In the genomic region with DNA sequence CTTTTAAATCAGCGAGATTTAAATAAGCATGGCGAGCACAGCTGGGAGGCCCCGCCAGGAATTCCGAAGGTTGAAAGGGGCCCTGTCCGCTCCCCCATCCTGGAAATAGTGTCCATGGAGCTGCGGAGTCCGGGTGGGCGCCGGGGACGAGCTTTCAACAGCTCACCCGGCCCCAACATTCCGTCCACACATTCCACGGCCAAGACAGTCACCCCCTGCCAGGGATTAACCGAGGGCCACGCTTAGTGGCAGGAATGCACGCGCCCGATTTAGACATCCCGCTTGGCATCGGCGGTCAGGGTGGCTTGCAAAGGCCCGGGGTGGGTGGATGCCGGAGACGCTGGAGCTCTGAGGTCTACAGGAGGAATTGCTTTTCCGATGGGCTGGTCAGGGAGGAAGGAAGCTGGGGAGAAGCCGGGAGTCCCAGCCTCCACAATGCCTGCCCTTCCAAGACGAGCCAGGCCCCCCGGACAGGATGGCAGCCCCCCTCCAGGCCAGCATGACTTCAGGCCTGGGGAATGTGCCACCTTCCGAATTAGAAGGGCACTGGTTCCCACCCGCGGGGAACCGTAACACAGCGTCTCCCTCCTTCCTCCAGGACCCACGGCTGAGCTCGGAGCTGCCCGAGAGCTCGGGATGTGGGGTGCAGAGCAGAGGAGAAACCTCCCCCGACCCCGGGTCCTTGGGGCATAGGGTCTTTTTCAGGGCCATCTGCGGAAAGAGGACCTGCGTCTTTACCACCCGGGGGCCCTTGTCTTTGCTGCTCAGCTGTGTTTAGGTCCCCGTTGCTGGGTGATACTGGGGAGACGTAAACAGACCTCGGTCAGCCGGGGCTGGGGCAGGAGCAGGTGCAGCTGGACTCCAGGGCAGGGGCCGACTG, we compare ENCODE assay signal across 13 cellular contexts. TPM values are rescaled to one million over a fixed set of nuclear protein-coding genes. Genes with fewer than 3 reads are reported as not detected.
DNase-seq lines count a peak whose midpoint lies in the region; ATAC-seq and TF ChIP-seq lines count a peak whose summit lies in the region.
"Had no signal": no experiment of that assay in that cellular context is flagged by ENCODE, and none has a peak within 500 bp of the region (broad histone marks: within the 10 kb centered on the region; RNA-seq: fewer than 3 reads in every experiment).

No MANE protein-coding gene starts in this region.

- no peak overlapping the region for H2AFZ ChIP-seq in SK-N-SH (ENCODE audit: low read depth)

- 59% methylated on average over 19 of the region's 47 CpGs for WGBS in SK-N-SH (ENCODE audit: low lambda C conversion rate)

- H3K9me3 ChIP-seq in SK-N-SH, result no peaks in the 10 kb centered on the region
- H3K9me3 ChIP-seq in cardiac muscle cell (ENCODE audit: low read depth), result no peaks in the 10 kb centered on the region
- H3K9me3 ChIP-seq: colonic mucosa had no signal

- no peaks in the 10 kb centered on the region for H3K9me3 Mint-ChIP-seq in neural crest cell
- peaks cover 8% of the 10 kb centered on the region for H3K9me3 Mint-ChIP-seq in activated T-helper 2 cell treated with anti-CD3 and anti-CD28 coated beads, Interferon-gamma antibody, Interleukin-2, Interleukin-4, amounts not matched to agents 10 μg/mL and 5 μg/mL and 100 μg/mL, durations not matched to agents 14 hours and 24 hours and 36 hours

- no peaks in the 10 kb centered on the region for H3K79me2 ChIP-seq in SK-N-SH (ENCODE audit: insufficient read depth)

- TF ChIP-seq EP300 in SK-N-SH (IDR thresholded peaks at IDR 0.05; ENCODE audit: borderline replicate concordance in 1 of 2, low read depth in 1 of 2, low read length in 1 of 2), result no peak

- ATAC-seq in GM18502 (IDR thresholded peaks at IDR 0.05; ENCODE audit: poor library complexity, unreplicated experiment), result no peak
- ATAC-seq: left lobe of liver had no signal

- intact Hi-C loops in activated T-helper 2 cell treated with anti-CD3 and anti-CD28 coated beads, Interferon-gamma antibody, Interleukin-2, Interleukin-4, amounts not matched to agents 10 μg/mL and 5 μg/mL and 100 μg/mL, durations not matched to agents 14 hours and 24 hours and 36 hours (cut with micrococcal nuclease), result no loop called here

- H3K4me2 ChIP-seq in SK-N-SH, result no peak overlapping the region

- H3K27ac Mint-ChIP-seq in neural crest cell (ENCODE audit: unreplicated experiment), result peak overlapping the region; percentile 62
- H3K27ac Mint-ChIP-seq in activated T-helper 2 cell treated with anti-CD3 and anti-CD28 coated beads, Interferon-gamma antibody, Interleukin-2, Interleukin-4, amounts not matched to agents 10 μg/mL and 5 μg/mL and 100 μg/mL, durations not matched to agents 14 hours and 24 hours and 36 hours, result no peak overlapping the region
- H3K27ac Mint-ChIP-seq: T-helper 2 cell treated with Interferon-gamma antibody and Interleukin-4, amounts not matched to agents 5 μg/mL and 100 μg/mL, for 36 hours had no signal

- peaks cover 12% of the 10 kb centered on the region for H3K27me3 Mint-ChIP-seq in neural crest cell (ENCODE audit: low read depth)
- H3K27me3 Mint-ChIP-seq in activated T-helper 2 cell treated with anti-CD3 and anti-CD28 coated beads, Interferon-gamma antibody, Interleukin-2, Interleukin-4, amounts not matched to agents 10 μg/mL and 5 μg/mL and 100 μg/mL, durations not matched to agents 14 hours and 24 hours and 36 hours (ENCODE audit: low read depth), result no peaks in the 10 kb centered on the region

- DNase-seq in AG08395 (ENCODE audit: low spot score), result peak; percentile 20
- DNase-seq in SK-N-SH, result no peak
- DNase-seq in cardiac muscle cell (ENCODE audit: low read depth in 1 of 2, low spot score in 1 of 2), result peak; percentile 37 to 69
- DNase-seq in neural crest cell (ENCODE audit: low read depth, low spot score), result peak; percentile 20
- DNase-seq in superior temporal gyrus (ENCODE audit: extremely low spot score), result no peak
- no peak for DNase-seq in activated T-helper 2 cell treated with anti-CD3 and anti-CD28 coated beads, Interferon-gamma antibody, Interleukin-2, Interleukin-4, amounts not matched to agents 10 μg/mL and 5 μg/mL and 100 μg/mL, durations not matched to agents 14 hours and 24 hours and 36 hours (ENCODE audit: low spot score)
- no peak for DNase-seq in NCI-H82 (lab: John Stamatoyannopoulos, UW)
- DNase-seq: C1 segment of cervical spinal cord, colonic mucosa, NCI-H524 treated with DMSO at 0.1 percent for 48 hours had no signal

- H3K4me3 Mint-ChIP-seq in neural crest cell, result no peak overlapping the region
- no peak overlapping the region for H3K4me3 Mint-ChIP-seq in activated T-helper 2 cell treated with anti-CD3 and anti-CD28 coated beads, Interferon-gamma antibody, Interleukin-2, Interleukin-4, amounts not matched to agents 10 μg/mL and 5 μg/mL and 100 μg/mL, durations not matched to agents 14 hours and 24 hours and 36 hours (ENCODE audit: low read depth)
- H3K4me3 Mint-ChIP-seq: T-helper 2 cell treated with Interferon-gamma antibody and Interleukin-4, amounts not matched to agents 5 μg/mL and 100 μg/mL, for 36 hours had no signal

- H3K9me2 ChIP-seq in SK-N-SH, result no peaks in the 10 kb centered on the region

- no peaks in the 10 kb centered on the region for H3K4me1 ChIP-seq in SK-N-SH (ENCODE audit: control insufficient read depth in 1 of 2, insufficient read depth in 2 of 2, low read depth in 1 of 2, low read length in 1 of 2)
- no peaks in the 10 kb centered on the region for H3K4me1 ChIP-seq in cardiac muscle cell (ENCODE audit: low read depth)
- H3K4me1 ChIP-seq: colonic mucosa had no signal

- POLR2A ChIA-PET in SK-N-SH (lab: Yijun Ruan, JAX), result no interaction called here

- H3K4me1 Mint-ChIP-seq in neural crest cell, result peaks cover 9% of the 10 kb centered on the region
- no peaks in the 10 kb centered on the region for H3K4me1 Mint-ChIP-seq in activated T-helper 2 cell treated with anti-CD3 and anti-CD28 coated beads, Interferon-gamma antibody, Interleukin-2, Interleukin-4, amounts not matched to agents 10 μg/mL and 5 μg/mL and 100 μg/mL, durations not matched to agents 14 hours and 24 hours and 36 hours (ENCODE audit: low read depth)

- no peaks in the 10 kb centered on the region for H3F3A ChIP-seq in SK-N-SH (replicated peaks; ENCODE audit: insufficient read depth)

- H3K9ac ChIP-seq in SK-N-SH, result no peak overlapping the region

- H3K27me3 ChIP-seq in SK-N-SH (ENCODE audit: insufficient read depth) (no peaks in the 10 kb centered on the region), cardiac muscle cell (no peaks in the 10 kb centered on the region)
- H3K27me3 ChIP-seq: colonic mucosa had no signal

- TF ChIP-seq CTCF in SK-N-SH (IDR thresholded peaks at IDR 0.05), result 0 out of 2 replicates have a peak, but pooled peaks have one; percentile 15
- TF ChIP-seq CTCF in cardiac muscle cell (IDR thresholded peaks at IDR 0.05; ENCODE audit: low read depth, low read length), result no peak
- TF ChIP-seq CTCF in neural crest cell (conservative IDR thresholded peaks at IDR 0.05), result no peak

- CTCF ChIA-PET in SK-N-SH (lab: Yijun Ruan, JAX), result no interaction called here

- TF ChIP-seq RAD21 in SK-N-SH (IDR thresholded peaks at IDR 0.05; ENCODE audit: low read length), result no peak

- H3K4me3 ChIP-seq in SK-N-SH (ENCODE audit: low read depth in 2 of 2, low read length in 1 of 2) (no peak overlapping the region), cardiac muscle cell (no peak overlapping the region)
- H3K4me3 ChIP-seq: colonic mucosa had no signal

- no peaks in the 10 kb centered on the region for H3K36me3 ChIP-seq in SK-N-SH (replicated peaks in 1 of 2; ENCODE audit: control insufficient read depth in 1 of 2, insufficient read depth in 2 of 2, low read length in 1 of 2)
- no peaks in the 10 kb centered on the region for H3K36me3 ChIP-seq in cardiac muscle cell
- H3K36me3 ChIP-seq: colonic mucosa had no signal

- H4K20me1 ChIP-seq in SK-N-SH (ENCODE audit: insufficient read depth), result no peaks in the 10 kb centered on the region

- H3K27ac ChIP-seq in SK-N-SH (ENCODE audit: low read depth in 2 of 2, low read length in 1 of 2) (no peak overlapping the region), cardiac muscle cell (no peak overlapping the region)
- H3K27ac ChIP-seq: colonic mucosa had no signal

- peaks cover 11% of the 10 kb centered on the region for H3K36me3 Mint-ChIP-seq in neural crest cell (ENCODE audit: low read depth)
- peaks cover 4% of the 10 kb centered on the region for H3K36me3 Mint-ChIP-seq in activated T-helper 2 cell treated with anti-CD3 and anti-CD28 coated beads, Interferon-gamma antibody, Interleukin-2, Interleukin-4, amounts not matched to agents 10 μg/mL and 5 μg/mL and 100 μg/mL, durations not matched to agents 14 hours and 24 hours and 36 hours (ENCODE audit: low read depth)

TF ChIP-seq in SK-N-SH, 30 proteins besides CTCF, POLR2A, EP300 and RAD21 (continues in another document):
- no peak for TF ChIP-seq SMC3 (IDR thresholded peaks at IDR 0.05; ENCODE audit: low read depth, low read length)
- no peak for TF ChIP-seq FOSL2 (IDR thresholded peaks at IDR 0.05; ENCODE audit: borderline replicate concordance, low read depth)
- TF ChIP-seq, protein P1, sequence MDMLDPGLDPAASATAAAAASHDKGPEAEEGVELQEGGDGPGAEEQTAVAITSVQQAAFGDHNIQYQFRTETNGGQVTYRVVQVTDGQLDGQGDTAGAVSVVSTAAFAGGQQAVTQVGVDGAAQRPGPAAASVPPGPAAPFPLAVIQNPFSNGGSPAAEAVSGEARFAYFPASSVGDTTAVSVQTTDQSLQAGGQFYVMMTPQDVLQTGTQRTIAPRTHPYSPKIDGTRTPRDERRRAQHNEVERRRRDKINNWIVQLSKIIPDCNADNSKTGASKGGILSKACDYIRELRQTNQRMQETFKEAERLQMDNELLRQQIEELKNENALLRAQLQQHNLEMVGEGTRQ (IDR thresholded peaks at IDR 0.05; ENCODE audit: borderline replicate concordance, low read depth, low read length), result no peak
- TF ChIP-seq RCOR1 (IDR thresholded peaks at IDR 0.05; ENCODE audit: low read length), result no peak
- TF ChIP-seq TEAD4 (IDR thresholded peaks at IDR 0.05; ENCODE audit: borderline replicate concordance, insufficient read depth), result no peak
- TF ChIP-seq YY1 (IDR thresholded peaks at IDR 0.05; ENCODE audit: low read depth), result no peak
- no peak for TF ChIP-seq FOXM1 (IDR thresholded peaks at IDR 0.05; ENCODE audit: low read depth)

RNA-seq across cellular contexts. Expression of a gene that starts 26.9 kb away (rescaled TPM):
- polyA plus RNA-seq in SK-N-SH (2012; rRNA removed) (18.9 and 19.4 TPM in 2 replicates), cardiac muscle cell (155 and 200 TPM in 2 replicates)
- polyA plus RNA-seq in SK-N-SH (2012; cell fraction: cytosol; rRNA removed), result 7.3 and 11.6 TPM in 2 replicates
- 83.6 and 106 TPM in 2 replicates for polyA plus RNA-seq in SK-N-SH (2012; cell fraction: nucleus; rRNA removed)
- total RNA-seq in cardiac muscle cell (119 and 142 TPM in 2 replicates), neural crest cell (88.4 and 96.5 TPM in 2 replicates)
- total RNA-seq in activated T-helper 2 cell treated with anti-CD3 and anti-CD28 coated beads, Interferon-gamma antibody, Interleukin-2, Interleukin-4, amounts not matched to agents 10 μg/mL and 5 μg/mL and 100 μg/mL, durations not matched to agents 14 hours and 24 hours and 36 hours, result 39.8 and 47.6 TPM in 2 replicates

Comparison
In these comparisons a context has a peak if more than half of its experiments do, and no peak if none do; other contexts are left out.
1. DNase-seq: peak in AG08395 (single experiment), cardiac muscle cell (2 of 2) and neural crest cell (single experiment); none in SK-N-SH (single experiment), superior temporal gyrus (single experiment), activated T-helper 2 cell treated with anti-CD3 and anti-CD28 coated beads, Interferon-gamma antibody, Interleukin-2, Interleukin-4, amounts not matched to agents 10 μg/mL and 5 μg/mL and 100 μg/mL, durations not matched to agents 14 hours and 24 hours and 36 hours (single experiment) and NCI-H82 (single experiment).